ENCODE assay signal across 8 cellular contexts in the genomic region with DNA sequence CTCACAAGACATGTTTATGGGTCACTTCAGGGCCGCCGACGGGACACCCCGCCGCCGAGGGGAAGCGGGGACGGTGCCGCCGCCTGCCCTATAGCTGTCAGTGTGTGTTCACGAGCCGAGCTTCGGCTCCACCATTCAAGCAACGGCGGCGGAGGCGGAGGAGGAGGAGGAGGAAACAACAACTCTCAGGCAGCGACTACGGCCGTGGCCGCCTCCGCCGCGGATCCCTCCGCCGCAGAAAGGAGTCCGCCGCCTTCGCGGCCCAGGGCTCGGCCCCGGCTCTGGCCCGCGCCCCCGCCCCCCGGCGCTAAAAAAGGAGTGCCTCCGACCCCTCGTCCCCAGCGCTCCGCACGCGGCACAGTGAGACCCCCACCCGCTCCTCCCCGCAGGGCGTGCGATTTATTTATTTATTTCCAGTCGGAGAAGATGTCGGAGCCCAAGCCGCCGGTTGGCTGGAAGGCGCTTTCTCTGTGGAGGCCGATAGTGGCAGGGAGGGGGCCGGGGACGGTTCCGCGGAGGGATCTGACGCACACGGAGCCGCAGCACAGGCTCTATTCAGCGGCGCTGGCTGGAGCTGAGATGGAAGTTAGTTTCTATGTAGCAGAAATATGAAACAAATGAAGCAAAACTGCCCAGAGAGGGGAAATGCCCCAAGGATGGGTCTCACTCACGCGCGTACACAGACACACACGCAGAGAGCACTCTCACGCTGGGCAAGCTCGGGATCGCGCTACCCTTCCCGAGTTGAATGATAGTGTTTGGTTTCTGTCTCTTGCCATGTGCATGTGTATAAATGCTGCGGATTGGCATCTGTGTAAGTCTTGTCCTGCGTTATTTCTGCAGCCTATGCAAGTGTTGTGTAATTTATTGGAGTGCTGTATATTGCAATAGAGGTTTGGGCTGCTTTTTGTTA. TPM values are rescaled to one million over a fixed set of nuclear protein-coding genes. Genes with fewer than 3 reads are reported as not detected.
DNase-seq lines count a peak whose midpoint lies in the region; ATAC-seq and TF ChIP-seq lines count a peak whose summit lies in the region.

A gene (minus strand): TSS at position 198 of the 913 bp plus-strand sequence. CDS start 186 bp downstream, at position 12.

- no peak for TF ChIP-seq CTCF in H9 (conservative IDR thresholded peaks at IDR 0.05)
- TF ChIP-seq CTCF in fibroblast of pulmonary artery (IDR thresholded peaks at IDR 0.05; ENCODE audit: low read length, missing control alignments) = no peak
- no peak for TF ChIP-seq CTCF in nephron (IDR thresholded peaks at IDR 0.05; ENCODE audit: unreplicated experiment in 3 of 3)

- no peak within 1 kb of the TSS for H3T11ph ChIP-seq in H9 (ENCODE audit: low read length)

- peak; percentile 93 for TF ChIP-seq POLR2A in Raji (IDR thresholded peaks at IDR 0.05; ENCODE audit: insufficient read depth, low read depth, low read length)

- H3K14ac ChIP-seq in H9 (ENCODE audit: insufficient read depth, low read length) = peak within 1 kb of the TSS; percentile 96

- H3K18ac ChIP-seq in H9 (ENCODE audit: insufficient read length, low read depth, low read length) = peak within 1 kb of the TSS; percentile 93

- H2AFZ ChIP-seq in H9 (ENCODE audit: low read length) = no peak within 1 kb of the TSS

- peak within 1 kb of the TSS; percentile 89 for H3K4me2 ChIP-seq in H9 (ENCODE audit: insufficient read depth, insufficient read length, low read length)

- H4K20me1 ChIP-seq in H9 (ENCODE audit: control insufficient read depth, insufficient read depth, insufficient read length) = no peaks in the 10 kb centered on the region

- no peak within 1 kb of the TSS for H2BK20ac ChIP-seq in H9 (ENCODE audit: low read depth, low read length, poor library complexity, severe bottlenecking)

- WGBS in H9 (ENCODE audit: extremely low coverage, insufficient read length, low lambda C conversion rate) = no CpG with 5 or more reads among the region's 73 CpGs

- peak; percentile 82 for ATAC-seq in stimulated activated naive CD8-positive, alpha-beta T cell treated with anti-CD3 and anti-CD28 coated beads, Interleukin-15, Interleukin-2, amounts not matched to agents 100 U/mL and 50 U/mL, for 24 hours

- no peak within 1 kb of the TSS for H2BK12ac ChIP-seq in H9 (ENCODE audit: insufficient read length, low read depth, low read length)

- peaks cover 10% of the 10 kb centered on the region; the same call in 1 of the 2 replicates for H3K4me1 ChIP-seq in ES-I3 (ENCODE audit: insufficient read depth, low read length)
- no peaks in the 10 kb centered on the region; the same call in 1 of the 2 replicates for H3K4me1 ChIP-seq in H9 (ENCODE audit: insufficient read depth, low read length)

- peak within 1 kb of the TSS; percentile 48 for H3K27ac ChIP-seq in H9 (ENCODE audit: insufficient read length, low read depth, low read length)

- H3K56ac ChIP-seq in H9 (ENCODE audit: insufficient read length, low read depth, low read length) = peak within 1 kb of the TSS; percentile 38

- H3K79me2 ChIP-seq in H9 (ENCODE audit: insufficient read depth, low read length) = peaks cover 12% of the 10 kb centered on the region; the same call in 1 of the 2 replicates

- H3K9ac ChIP-seq in ES-I3 (ENCODE audit: low read depth, low read length) = peak within 1 kb of the TSS; percentile 92
- peak within 1 kb of the TSS; percentile 97 for H3K9ac ChIP-seq in H9 (ENCODE audit: extremely low read depth, insufficient read length, low read length)

- peak within 1 kb of the TSS; percentile 89 to 94 for H3K4me3 Mint-ChIP-seq in H9
- H3K4me3 Mint-ChIP-seq in nephron = peak within 1 kb of the TSS; percentile 89 to 97 (median 96)

- H3K4ac ChIP-seq in H9 (ENCODE audit: low read depth, low read length) = no peak within 1 kb of the TSS; the same call in 1 of the 2 replicates

- peak within 1 kb of the TSS; percentile 75 for H3K4me3 ChIP-seq in fibroblast of pulmonary artery (replicated peaks; ENCODE audit: low read depth, low read length)

- no peak within 1 kb of the TSS for H2BK120ac ChIP-seq in H9 (ENCODE audit: low read depth, low read length, poor library complexity, severe bottlenecking)

- no peaks in the 10 kb centered on the region; a peak in 1 of 5 replicates for H3K9me3 Mint-ChIP-seq in H9
- H3K9me3 Mint-ChIP-seq in nephron = no peaks in the 10 kb centered on the region

- H3K27ac Mint-ChIP-seq in H9 (peak within 1 kb of the TSS; percentile 98 to 99 (median 99)), nephron (peak within 1 kb of the TSS; percentile 99 to 100 (median 99))

- H3K27me3 ChIP-seq in H9 (ENCODE audit: insufficient read depth, low read length) = no peaks in the 10 kb centered on the region

- no peak within 1 kb of the TSS for H3K23ac ChIP-seq in H9 (ENCODE audit: insufficient read length, low read depth, low read length)

- H2BK15ac ChIP-seq in H9 (ENCODE audit: low read depth, low read length) = no peak within 1 kb of the TSS

- DNase-seq in H9 = peak; percentile 91
- peak; percentile 93 for DNase-seq in M059J (ENCODE audit: low read depth)
- peak; percentile 85 for DNase-seq in activated T-helper 9 cell treated with anti-CD3 and anti-CD28 coated beads, Interleukin-2, amount 50 U/mL, for 16 hours (ENCODE audit: low read depth)
- DNase-seq in fibroblast of pulmonary artery (ENCODE audit: low read depth) = peak; percentile 98
- peak; percentile 91 for DNase-seq in stimulated activated naive CD8-positive, alpha-beta T cell treated with anti-CD3 and anti-CD28 coated beads, Interleukin-15, Interleukin-2, amounts not matched to agents 100 U/mL and 50 U/mL, for 24 hours

- H3K9me3 ChIP-seq in ES-I3 (ENCODE audit: control insufficient read depth, insufficient read depth, low read length) (no peaks in the 10 kb centered on the region), H9 (ENCODE audit: control insufficient read depth, low read depth, low read length) (no peaks in the 10 kb centered on the region)

- no peaks in the 10 kb centered on the region for H3K36me3 ChIP-seq in ES-I3 (ENCODE audit: insufficient read depth, low read length)

- no peak within 1 kb of the TSS for H4K8ac ChIP-seq in H9 (replicated peaks; ENCODE audit: insufficient read length, low read depth, low read length)

- no peak within 1 kb of the TSS for H2AK5ac ChIP-seq in H9 (ENCODE audit: insufficient read length, low read length)

- H3K79me1 ChIP-seq in H9 (ENCODE audit: insufficient read depth, low read depth, low read length, poor library complexity, severe bottlenecking) = no peaks in the 10 kb centered on the region

- peak within 1 kb of the TSS; percentile 67 for H4K5ac ChIP-seq in H9 (ENCODE audit: insufficient read length, low read depth, low read length)

- H4K91ac ChIP-seq in H9 (ENCODE audit: insufficient read length, low read depth, low read length) = no peak within 1 kb of the TSS

- H2BK5ac ChIP-seq in H9 (ENCODE audit: insufficient read length, low read length) = peak within 1 kb of the TSS; percentile 61

- H3K23me2 ChIP-seq in H9 (ENCODE audit: insufficient read length, low read depth, low read length, poor library complexity, severe bottlenecking) = peaks cover 8% of the 10 kb centered on the region

- H3K36me3 Mint-ChIP-seq in H9 (ENCODE audit: insufficient read depth in 1 of 3, low read depth in 3 of 3) = peaks cover 6 to 8% (median 6%) of the 10 kb centered on the region in 3 experiments; a peak in 5 of 7 replicates
- peaks cover 5% of the 10 kb centered on the region for H3K36me3 Mint-ChIP-seq in nephron (ENCODE audit: low read depth)

- H3K27me3 Mint-ChIP-seq in H9 (ENCODE audit: low read depth) = no peaks in the 10 kb centered on the region
- H3K27me3 Mint-ChIP-seq in nephron (ENCODE audit: low read depth) = peaks cover 9% of the 10 kb centered on the region

- H3K4me1 Mint-ChIP-seq in H9 = peaks cover 42% of the 10 kb centered on the region in 2 experiments
- H3K4me1 Mint-ChIP-seq in nephron = peaks cover 30% of the 10 kb centered on the region

RNA-seq across cellular contexts. Expression of the gene that starts here (rescaled TPM):
- 51.0 and 53.6 TPM in 2 replicates for total RNA-seq in H9 (2021)
- 13.3 and 17.8 TPM in 2 replicates for total RNA-seq in M059J (2014; rRNA removed; shearing (Covaris generic))

Comparison
In these comparisons a context has a peak if more than half of its experiments do, and no peak if none do; other contexts are left out.
1. Peak in every context shown above with its lines: DNase-seq, ATAC-seq, H3K4me3 ChIP-seq and H3K27ac ChIP-seq.